8 cellular contexts compared by ENCODE assay signal in genomic region chr4:48138936-48139335, GRCh38. TPM values are rescaled to one million over a fixed set of nuclear protein-coding genes. Genes with fewer than 3 reads are reported as not detected.
DNase-seq lines count a peak whose midpoint lies in the region; ATAC-seq and TF ChIP-seq lines count a peak whose summit lies in the region.
"Had no signal": no experiment of that assay in that cellular context is flagged by ENCODE, and none has a peak within 500 bp of the region (broad histone marks: within the 10 kb centered on the region; RNA-seq: fewer than 3 reads in every experiment).

No MANE protein-coding gene starts in this region.

- no peak for TF ChIP-seq CTCF in endodermal cell (conservative IDR thresholded peaks at IDR 0.05)

- no peaks in the 10 kb centered on the region for H3K4me1 ChIP-seq in endodermal cell (ENCODE audit: control insufficient read depth, insufficient read depth, low read length)

- 95 to 100% methylated on average over 2 to 3 of the region's 3 CpGs for WGBS in endodermal cell (ENCODE audit: insufficient coverage in 1 of 2, insufficient read length in 1 of 2), 2 experiments

- no peaks in the 10 kb centered on the region for H3K27me3 Mint-ChIP-seq in effector memory CD8-positive, alpha-beta T cell
- H3K27me3 Mint-ChIP-seq in endodermal cell (ENCODE audit: insufficient read depth) = no peaks in the 10 kb centered on the region

- H3K4me3 Mint-ChIP-seq in effector memory CD8-positive, alpha-beta T cell = peak overlapping the region; percentile 38
- H3K4me3 Mint-ChIP-seq in endodermal cell = no peak overlapping the region

- no peaks in the 10 kb centered on the region for H3K36me3 ChIP-seq in endodermal cell (ENCODE audit: control insufficient read depth, insufficient read depth, low read length)

- peak; percentile 17 to 26 (median 21) for DNase-seq in effector memory CD8-positive, alpha-beta T cell
- DNase-seq in endodermal cell = no peak
- DNase-seq in NCI-H2107 treated with DMSO at 0.1 percent for 48 hours (lab: John Stamatoyannopoulos, UW; ENCODE audit: unreplicated experiment) = no peak
- DNase-seq in posterior vena cava (ENCODE audit: low spot score) = no peak
- DNase-seq: NCI-H2107 had no signal

- H3K9me3 ChIP-seq in endodermal cell (ENCODE audit: control insufficient read depth, low read length) = no peaks in the 10 kb centered on the region

- H3K9me3 Mint-ChIP-seq in effector memory CD8-positive, alpha-beta T cell = no peaks in the 10 kb centered on the region
- no peaks in the 10 kb centered on the region for H3K9me3 Mint-ChIP-seq in endodermal cell

- intact Hi-C loops in posterior vena cava (cut with DNase I) = no loop called here

- H3K4me1 Mint-ChIP-seq in effector memory CD8-positive, alpha-beta T cell (ENCODE audit: low read depth in 2 of 2) = peaks cover 34 to 57% of the 10 kb centered on the region in 2 donors
- H3K4me1 Mint-ChIP-seq in endodermal cell = peaks cover 1% of the 10 kb centered on the region

- ATAC-seq in GM18520 (IDR thresholded peaks at IDR 0.05; ENCODE audit: unreplicated experiment) = peak; percentile 65
- ATAC-seq in GM21423 (IDR thresholded peaks at IDR 0.05; ENCODE audit: unreplicated experiment) = peak; percentile 90
- ATAC-seq in HG03378 (IDR thresholded peaks at IDR 0.05; ENCODE audit: unreplicated experiment) = peak; percentile 79
- ATAC-seq in effector memory CD8-positive, alpha-beta T cell (replicated peaks) = peak; percentile 80

- H3K27ac Mint-ChIP-seq in effector memory CD8-positive, alpha-beta T cell = peak overlapping the region; percentile 47 to 91
- no peak overlapping the region for H3K27ac Mint-ChIP-seq in endodermal cell

- H3K4me3 ChIP-seq in endodermal cell (ENCODE audit: low read length) = no peak overlapping the region

- no peaks in the 10 kb centered on the region for H3K27me3 ChIP-seq in endodermal cell (ENCODE audit: control insufficient read depth, insufficient read depth, low read length, poor library complexity, severe bottlenecking)

- H3K36me3 Mint-ChIP-seq in effector memory CD8-positive, alpha-beta T cell (ENCODE audit: insufficient read depth) = no peaks in the 10 kb centered on the region
- H3K36me3 Mint-ChIP-seq in endodermal cell (ENCODE audit: low read depth) = peaks cover 18% of the 10 kb centered on the region

- no peak overlapping the region for H3K9ac ChIP-seq in endodermal cell (ENCODE audit: extremely low read depth, low read length, poor library complexity, severe bottlenecking)

- H3K27ac ChIP-seq in endodermal cell (ENCODE audit: low read depth, low read length) = no peak overlapping the region

RNA-seq across cellular contexts. Expression of gene TXK, which starts 4.9 kb away (rescaled TPM):
- under 1 TPM; 0.66 to 0.68 TPM for total RNA-seq in endodermal cell
- not detected for polyA plus RNA-seq in endodermal cell (2013, experiment 1 of 2)
- 0.12 TPM for polyA plus RNA-seq in endodermal cell (2013, experiment 2 of 2)
- total RNA-seq in posterior vena cava = 1 to 10 TPM; 2.6 TPM

Comparison
In these comparisons a context has a peak if more than half of its experiments do, and no peak if none do; other contexts are left out.
1. DNase-seq: peak in effector memory CD8-positive, alpha-beta T cell (3 of 3); none in endodermal cell (single experiment), NCI-H2107 treated with DMSO at 0.1 percent for 48 hours (single experiment) and posterior vena cava (single experiment).
2. Peak in every context shown above with its lines, with median percentiles within 50 percentile points of each other: ATAC-seq.